Comparison of ENCODE assay signal across 10 cellular contexts in genomic region chr19:2549701-2550191, GRCh38.
DNase-seq lines count a peak whose midpoint lies in the region; ATAC-seq, FAIRE-seq and TF ChIP-seq lines count a peak whose summit lies in the region.
"Had no signal": no experiment of that assay in that cellular context is flagged by ENCODE, and none has a peak within 500 bp of the region (broad histone marks: within the 10 kb centered on the region; RNA-seq: fewer than 3 reads in every experiment).

No MANE protein-coding gene starts in this region.

- DNase-seq in activated CD4-positive, alpha-beta T cell treated with anti-CD3 and anti-CD28 coated beads, Interleukin-2, amount 10 ng/mL, durations not matched to agents 24 days and 14 days = no peak
- DNase-seq in activated CD4-positive, alpha-beta T cell treated with anti-CD3 and anti-CD28 coated beads, Interleukin-2, amount 50 U/mL, for 1 hour = no peak
- DNase-seq in cardiac fibroblast (ENCODE audit: low read depth in 2 of 2) = peak; percentile 97
- DNase-seq in medulla oblongata (ENCODE audit: extremely low spot score) = peak; percentile 93
- DNase-seq in urothelium cell line (ENCODE audit: low spot score) = peak; percentile 69
- no peak for DNase-seq in NCI-H1105 treated with DMSO at 0.1 percent for 48 hours (lab: John Stamatoyannopoulos, UW)
- DNase-seq: CD4-positive, alpha-beta T cell had no signal

- no peaks in the 10 kb centered on the region for H3K9me3 Mint-ChIP-seq in activated CD4-positive, alpha-beta T cell treated with anti-CD3 and anti-CD28 coated beads, Interleukin-2, amount 10 ng/mL, durations not matched to agents 24 days and 14 days
- H3K9me3 Mint-ChIP-seq: CD4-positive, alpha-beta T cell had no signal

- intact Hi-C loops in activated CD4-positive, alpha-beta T cell treated with anti-CD3 and anti-CD28 coated beads, Interleukin-2, amount 10 ng/mL, durations not matched to agents 24 days and 14 days (cut with micrococcal nuclease) = loop anchor here (5.0 kb wide), 1 partner anchor 47 kb away; no protein-coding TSS in a partner anchor

- peak overlapping the region; percentile 48 for H3K27ac Mint-ChIP-seq in activated CD4-positive, alpha-beta T cell treated with anti-CD3 and anti-CD28 coated beads, Interleukin-2, amount 10 ng/mL, durations not matched to agents 24 days and 14 days
- H3K27ac Mint-ChIP-seq: CD4-positive, alpha-beta T cell had no signal

- H3K36me3 Mint-ChIP-seq in activated CD4-positive, alpha-beta T cell treated with anti-CD3 and anti-CD28 coated beads, Interleukin-2, amount 10 ng/mL, durations not matched to agents 24 days and 14 days (ENCODE audit: low read depth) = no peaks in the 10 kb centered on the region

- TF ChIP-seq CTCF in cardiac fibroblast (IDR thresholded peaks at IDR 0.05; ENCODE audit: low read depth, low read length) = no peak

- no peak for ATAC-seq in HG03442 (IDR thresholded peaks at IDR 0.05; ENCODE audit: unreplicated experiment)
- no peak for ATAC-seq in HG03025 (IDR thresholded peaks at IDR 0.05; ENCODE audit: low FRiP score, unreplicated experiment)

- H3K4me3 ChIP-seq in cardiac fibroblast (replicated peaks in 1 of 2; ENCODE audit: low read depth in 2 of 2, low read length in 2 of 2) = no peak overlapping the region

- no peak for FAIRE-seq in urothelium cell line (lab: Jason Lieb, UNC)
- FAIRE-seq: TTC549 had no signal

- peaks cover 18% of the 10 kb centered on the region for H3K4me1 Mint-ChIP-seq in activated CD4-positive, alpha-beta T cell treated with anti-CD3 and anti-CD28 coated beads, Interleukin-2, amount 10 ng/mL, durations not matched to agents 24 days and 14 days

- H3K27me3 Mint-ChIP-seq in activated CD4-positive, alpha-beta T cell treated with anti-CD3 and anti-CD28 coated beads, Interleukin-2, amount 10 ng/mL, durations not matched to agents 24 days and 14 days = peaks cover 3% of the 10 kb centered on the region
- H3K27me3 Mint-ChIP-seq: CD4-positive, alpha-beta T cell had no signal

- no peak overlapping the region for H3K4me3 Mint-ChIP-seq in activated CD4-positive, alpha-beta T cell treated with anti-CD3 and anti-CD28 coated beads, Interleukin-2, amount 10 ng/mL, durations not matched to agents 24 days and 14 days
- H3K4me3 Mint-ChIP-seq: CD4-positive, alpha-beta T cell had no signal

Comparison
In these comparisons a context has a peak if more than half of its experiments do, and no peak if none do; other contexts are left out.
1. DNase-seq: peak in cardiac fibroblast (2 of 2), medulla oblongata (single experiment) and urothelium cell line (single experiment); none in activated CD4-positive, alpha-beta T cell treated with anti-CD3 and anti-CD28 coated beads, Interleukin-2, amount 10 ng/mL, durations not matched to agents 24 days and 14 days (single experiment), activated CD4-positive, alpha-beta T cell treated with anti-CD3 and anti-CD28 coated beads, Interleukin-2, amount 50 U/mL, for 1 hour (single experiment) and NCI-H1105 treated with DMSO at 0.1 percent for 48 hours (single experiment).